Comparison of ENCODE assay signal across 7 cellular contexts in genomic region chr22:50621948-50622722, GRCh38. TPM values are rescaled to one million over a fixed set of nuclear protein-coding genes. Genes with fewer than 3 reads are reported as not detected.
DNase-seq lines count a peak whose midpoint lies in the region; ATAC-seq and TF ChIP-seq lines count a peak whose summit lies in the region.

No MANE protein-coding gene starts in this region.

- no peak overlapping the region for H3K27ac ChIP-seq in brain microvascular endothelial cell

- POLR2A ChIA-PET in naive thymus-derived CD8-positive, alpha-beta T cell (lab: Charles Lee) = interaction anchor here (0.5 to 4.2 kb wide), 29 partner anchors 8 to 515 kb away, joined by 3 to 82 read pairs (median 11); partner anchors contain the start of genes CHKB, CPT1B, DENND6B and HDAC10

- H3K36me3 ChIP-seq in brain microvascular endothelial cell (replicated peaks) = no peaks in the 10 kb centered on the region

- ATAC-seq in naive thymus-derived CD8-positive, alpha-beta T cell = peak in 1 of 2 donors; percentile 5
- ATAC-seq in HG03432 (IDR thresholded peaks at IDR 0.05; ENCODE audit: unreplicated experiment) (no peak), HG03108 (IDR thresholded peaks at IDR 0.05; ENCODE audit: unreplicated experiment) (no peak)

- peak overlapping the region; percentile 88 to 95 (median 92) for H3K4me3 Mint-ChIP-seq in naive thymus-derived CD8-positive, alpha-beta T cell

- no peaks in the 10 kb centered on the region for H3K27me3 Mint-ChIP-seq in naive thymus-derived CD8-positive, alpha-beta T cell

- no peak for TF ChIP-seq POLR2A in NB4 (IDR thresholded peaks at IDR 0.05; ENCODE audit: extremely low read depth, insufficient read length)

- no peaks in the 10 kb centered on the region for H3K27me3 ChIP-seq in brain microvascular endothelial cell (replicated peaks)

- in situ Hi-C loops in brain microvascular endothelial cell (cut with HindIII; ENCODE audit: low pct_ligation_motif_present, low sequenced_read_pairs) = no loop called here

- TF ChIP-seq CTCF in GM12873 (IDR thresholded peaks at IDR 0.05; ENCODE audit: insufficient read depth, low read depth, low read length, missing control alignments) (peak; percentile 63), NB4 (IDR thresholded peaks at IDR 0.05; ENCODE audit: low read depth, low read length) (peak; percentile 47), brain microvascular endothelial cell (IDR thresholded peaks at IDR 0.05; ENCODE audit: low read depth, low read length, missing control alignments) (peak; percentile 36)

- H3K4me3 ChIP-seq in NB4 (ENCODE audit: low read depth, low read length) (peak overlapping the region; percentile 34), brain microvascular endothelial cell (ENCODE audit: low read depth, low read length) (no peak overlapping the region)

- H3K4me1 Mint-ChIP-seq in naive thymus-derived CD8-positive, alpha-beta T cell = peaks cover 21 to 47% (median 44%) of the 10 kb centered on the region in 4 donors

- H3K9me3 Mint-ChIP-seq in naive thymus-derived CD8-positive, alpha-beta T cell = no peaks in the 10 kb centered on the region

- peaks cover 0 to 8% (median 0%) of the 10 kb centered on the region in 3 donors for H3K36me3 Mint-ChIP-seq in naive thymus-derived CD8-positive, alpha-beta T cell

- DNase-seq in NB4 (ENCODE audit: low read depth) (peak; percentile 36), brain microvascular endothelial cell (no peak), NCI-H1105 treated with DMSO at 0.1 percent for 48 hours (lab: John Stamatoyannopoulos, UW) (no peak)
- peak in 7 of 10 donors; percentile 32 to 61 (median 47) for DNase-seq in naive thymus-derived CD8-positive, alpha-beta T cell

- H3K27ac Mint-ChIP-seq in naive thymus-derived CD8-positive, alpha-beta T cell = peak overlapping the region; percentile 94 to 100 (median 98)

RNA-seq across cellular contexts. Expression of gene ARSA, which starts 5.8 kb away (rescaled TPM):
- 10 to 100 TPM; 88.4 to 88.9 TPM for total RNA-seq in naive thymus-derived CD8-positive, alpha-beta T cell
- polyA plus RNA-seq in naive thymus-derived CD8-positive, alpha-beta T cell = 1 to 10 TPM; 7.2 to 9.3 (median 7.3) TPM

RNA-seq across cellular contexts. Expression of gene MAPK8IP2, which starts 21.5 kb away (rescaled TPM):
- under 1 TPM; 0.22 to 0.62 TPM for total RNA-seq in naive thymus-derived CD8-positive, alpha-beta T cell
- not detected for polyA plus RNA-seq in naive thymus-derived CD8-positive, alpha-beta T cell

RNA-seq across cellular contexts. Expression of gene CHKB, which starts 39.5 kb away (rescaled TPM):
- 100 to 1,000 TPM; 205 to 215 TPM for total RNA-seq in naive thymus-derived CD8-positive, alpha-beta T cell
- polyA plus RNA-seq in naive thymus-derived CD8-positive, alpha-beta T cell = 10 to 100 TPM; 23.0 to 26.9 (median 25.1) TPM

RNA-seq across cellular contexts. Expression of gene CPT1B, which starts 43.9 kb away (rescaled TPM):
- total RNA-seq in naive thymus-derived CD8-positive, alpha-beta T cell = 10 to 100 TPM; 94.7 to 97.5 TPM
- 1 to 10 TPM in 1 of 3 donors, under 1 TPM in 1, not detected in 1; 0.23 to 1.3 TPM for polyA plus RNA-seq in naive thymus-derived CD8-positive, alpha-beta T cell

RNA-seq across cellular contexts. Expression of gene SHANK3, which starts 50.5 kb away (rescaled TPM):
- total RNA-seq in naive thymus-derived CD8-positive, alpha-beta T cell = under 1 TPM in 1 of 2 experiments, not detected in 1; 0.05 TPM
- polyA plus RNA-seq in naive thymus-derived CD8-positive, alpha-beta T cell = not detected

Comparison
In these comparisons a context has a peak if more than half of its experiments do, and no peak if none do; other contexts are left out.
1. DNase-seq: peak in NB4 (single experiment) and naive thymus-derived CD8-positive, alpha-beta T cell (7 of 10); none in brain microvascular endothelial cell (single experiment) and NCI-H1105 treated with DMSO at 0.1 percent for 48 hours (single experiment).
2. Peak in every context shown above with its lines, with median percentiles within 50 percentile points of each other: CTCF ChIP-seq.